Comparison of ENCODE assay signal across 24 cellular contexts in genomic region chr2:83696838-83697237, GRCh38.
"Had no signal": no experiment of that assay in that cellular context is flagged by ENCODE, and none has a peak within 500 bp of the region (broad histone marks: within the 10 kb centered on the region; RNA-seq: fewer than 3 reads in every experiment).

No MANE protein-coding gene starts in this region.

- H3K27ac ChIP-seq: colonic mucosa, epithelial cell of prostate, esophagus squamous epithelium, gastroesophageal sphincter, heart left ventricle, hepatocyte, left lung, lower lobe of right lung had no signal

- DNase-seq: colonic mucosa; cortex of kidney; effector CD8-positive, alpha-beta T cell; effector memory CD8-positive, alpha-beta T cell; erythroblast; esophagus squamous epithelium; foreskin fibroblast; heart left ventricle; hypothalamus; immature natural killer cell; islet precursor cell; kidney; kidney glomerular epithelial cell; left colon; left lung; left ventricle myocardium superior; lower lobe of right lung; mesenchymal stem cell; mucosa of descending colon; naive thymus-derived CD4-positive, alpha-beta T cell had no signal

- H3K4me1 ChIP-seq: colonic mucosa, esophagus squamous epithelium, gastroesophageal sphincter, heart left ventricle, left lung, lower lobe of right lung had no signal

- H3K9me3 ChIP-seq: colonic mucosa, esophagus squamous epithelium, gastroesophageal sphincter, heart left ventricle, lower lobe of right lung, mucosa of descending colon had no signal

- ATAC-seq: effector memory CD8-positive, alpha-beta T cell; esophagus mucosa; gastroesophageal sphincter; heart left ventricle; left colon; left lung; left ventricle myocardium superior; lower lobe of right lung; mucosa of descending colon; naive thymus-derived CD4-positive, alpha-beta T cell had no signal

- H3K36me3 ChIP-seq: colonic mucosa, esophagus squamous epithelium, gastroesophageal sphincter, heart left ventricle, left lung, lower lobe of right lung had no signal

- H3K27me3 ChIP-seq: colonic mucosa, esophagus squamous epithelium, gastroesophageal sphincter, heart left ventricle, hepatocyte, left lung had no signal

- H3K4me3 ChIP-seq: colonic mucosa, esophagus squamous epithelium, gastroesophageal sphincter, heart left ventricle, hepatocyte, left lung, lower lobe of right lung, mucosa of descending colon had no signal
